9 cellular contexts compared by ENCODE assay signal in genomic region chr12:49539406-49540228, GRCh38. TPM values are rescaled to one million over a fixed set of nuclear protein-coding genes. Genes with fewer than 3 reads are reported as not detected.
A peak's percentile ranks its signal among the peaks of the same experiment; 100 is the strongest.
DNase-seq lines count a peak whose midpoint lies in the region; ATAC-seq, FAIRE-seq and TF ChIP-seq lines count a peak whose summit lies in the region.
"Had no signal": no experiment of that assay in that cellular context is flagged by ENCODE, and none has a peak within 500 bp of the region (broad histone marks: within the 10 kb centered on the region; RNA-seq: fewer than 3 reads in every experiment).

No MANE protein-coding gene starts in this region.

- WGBS in H1 (ENCODE audit: extremely low coverage in 1 of 2, insufficient coverage in 1 of 2, insufficient read length in 1 of 2, insufficient replicate concordance in 2 of 2, low coverage in 1 of 2, low lambda C conversion rate in 2 of 2, missing lambda C conversion rate in 1 of 2), 2 experiments: 33% methylated on average over 28 of the region's 47 CpGs; no CpG with 5 or more reads in 1 of the 2 experiments

- peaks cover 17% of the 10 kb centered on the region for H3K27me3 Mint-ChIP-seq in activated CD4-positive, alpha-beta T cell treated with anti-CD3 and anti-CD28 coated beads for 36 hours

- no peak overlapping the region for H2BK12ac ChIP-seq in H1 (ENCODE audit: low read depth, low read length)

- H3K79me2 ChIP-seq in OCI-LY3 (ENCODE audit: low read length) (no peaks in the 10 kb centered on the region), H1 (ENCODE audit: control insufficient read depth in 1 of 2, insufficient read depth in 2 of 2, low read length in 2 of 2) (no peaks in the 10 kb centered on the region)

- no peak overlapping the region for H2BK5ac ChIP-seq in H1 (ENCODE audit: low read depth, low read length)

- no peak overlapping the region for H4K91ac ChIP-seq in H1 (replicated peaks; ENCODE audit: insufficient read length, low read length)

- H3K9me3 ChIP-seq in OCI-LY3 (ENCODE audit: insufficient read depth, low read length) (no peaks in the 10 kb centered on the region), H1 (ENCODE audit: insufficient read depth in 2 of 2, low read depth in 1 of 2, low read length in 1 of 2) (no peaks in the 10 kb centered on the region)
- H3K9me3 ChIP-seq: tibial nerve had no signal

- no peaks in the 10 kb centered on the region for H3K36me3 Mint-ChIP-seq in activated CD4-positive, alpha-beta T cell treated with anti-CD3 and anti-CD28 coated beads for 36 hours (ENCODE audit: low read depth)

- H3K4ac ChIP-seq in H1 (replicated peaks; ENCODE audit: insufficient read length, low read depth, low read length): no peak overlapping the region

- TF ChIP-seq RAD21 in H1 (IDR thresholded peaks at IDR 0.05 in 1 of 2, conservative IDR thresholded peaks at IDR 0.05 in 1 of 2; ENCODE audit: low read depth in 2 of 2, low read length in 2 of 2): no peak

- peaks cover 15% of the 10 kb centered on the region; the same call in 1 of the 2 replicates for H3K4me1 ChIP-seq in OCI-LY3 (ENCODE audit: low read length)
- H3K4me1 ChIP-seq in H1 (replicated peaks in 1 of 4; ENCODE audit: control insufficient read depth in 3 of 4, insufficient read depth in 4 of 4, low read length in 3 of 4): peaks cover 0 to 32% (median 15%) of the 10 kb centered on the region in 4 experiments; a peak in 6 of 7 replicates

- POLR2A ChIA-PET in activated CD4-positive, alpha-beta T cell treated with anti-CD3 and anti-CD28 coated beads for 36 hours (lab: Charles Lee): interaction anchor here (0.7 kb wide), 1 partner anchor 20 kb away, joined by 3 read pairs; no protein-coding TSS in a partner anchor
- POLR2A ChIA-PET in H1 (lab: Charles Lee; ENCODE audit: partially characterized antibody): interaction anchor here (0.6 to 1.6 kb wide), 3 partner anchors 25 to 274 kb away, joined by 3 to 4 read pairs (median 3); partner anchors contain the start of gene TUBA1C

- H3K9ac ChIP-seq in OCI-LY3 (ENCODE audit: low read length): no peak overlapping the region
- no peak overlapping the region for H3K9ac ChIP-seq in H1 (replicated peaks in 1 of 4; ENCODE audit: extremely low read depth in 1 of 4, low read depth in 3 of 4, low read length in 3 of 4)

- no peaks in the 10 kb centered on the region for H3K36me3 ChIP-seq in OCI-LY3 (replicated peaks; ENCODE audit: low read depth, low read length)
- H3K36me3 ChIP-seq in H1 (ENCODE audit: control insufficient read depth in 2 of 4, insufficient read depth in 4 of 4, low read length in 3 of 4): peaks cover 0 to 6% (median 0%) of the 10 kb centered on the region in 4 experiments; a peak in 1 of 8 replicates
- H3K36me3 ChIP-seq: tibial nerve had no signal

- no peak overlapping the region for H3K27ac ChIP-seq in OCI-LY3 (ENCODE audit: low read length)
- H3K27ac ChIP-seq in H1 (ENCODE audit: low read depth, low read length): no peak overlapping the region
- H3K27ac ChIP-seq in skin epidermis: peak overlapping the region in 1 of 21 experiments; percentile 37
- H3K27ac ChIP-seq: tibial nerve had no signal

- no peak overlapping the region for H2BK15ac ChIP-seq in H1 (ENCODE audit: low read length)

- intact Hi-C loops in activated CD4-positive, alpha-beta T cell treated with anti-CD3 and anti-CD28 coated beads for 36 hours (cut with DNase I, micrococcal nuclease): no loop called here

- H3K14ac ChIP-seq in H1 (ENCODE audit: insufficient read length): no peak overlapping the region

- peak overlapping the region; percentile 85 for H4K8ac ChIP-seq in H1 (ENCODE audit: extremely low read depth, insufficient read depth, low read length)

- peak overlapping the region; percentile 36 for H3K4me3 Mint-ChIP-seq in activated CD4-positive, alpha-beta T cell treated with anti-CD3 and anti-CD28 coated beads for 36 hours

- TF ChIP-seq POLR2A in H1 (IDR thresholded peaks at IDR 0.05; ENCODE audit: control extremely low read depth in 1 of 2, low read depth in 2 of 2, low read length in 2 of 2): no peak
- no peak for TF ChIP-seq POLR2A in H54 (IDR thresholded peaks at IDR 0.05; ENCODE audit: low read depth, low read length)

- no peak overlapping the region for H2BK20ac ChIP-seq in H1 (ENCODE audit: low read length)

- no peak overlapping the region for H3K56ac ChIP-seq in H1 (replicated peaks; ENCODE audit: insufficient read length, low read depth, low read length)

- no peak overlapping the region; the same call in 1 of the 2 replicates for H3K18ac ChIP-seq in H1 (ENCODE audit: extremely low read depth, low read length)

- H2AFZ ChIP-seq in OCI-LY3 (ENCODE audit: low read depth, low read length): no peak overlapping the region
- H2AFZ ChIP-seq in H1 (ENCODE audit: low read length): 0 out of 2 replicates have a peak overlapping the region, but pooled peaks have one; percentile 45

- FAIRE-seq in H1 (lab: Jason Lieb, UNC) (no peak), H54 (lab: Jason Lieb, UNC) (no peak)

- TF ChIP-seq EP300 in H1 (IDR thresholded peaks at IDR 0.05; ENCODE audit: borderline replicate concordance in 1 of 2, low read depth in 2 of 2, low read length in 2 of 2): no peak

- no peak for TF ChIP-seq CTCF in OCI-LY3 (IDR thresholded peaks at IDR 0.05; ENCODE audit: low read depth, low read length)
- TF ChIP-seq CTCF in H1 (IDR thresholded peaks at IDR 0.05; ENCODE audit: control extremely low read depth in 1 of 3, insufficient read depth in 1 of 3, low read depth in 1 of 3, low read length in 3 of 3): no peak

- H3K79me1 ChIP-seq in H1 (ENCODE audit: low read depth, low read length): no peaks in the 10 kb centered on the region

- ATAC-seq in activated CD4-positive, alpha-beta T cell treated with anti-CD3 and anti-CD28 coated beads for 36 hours: no peak

- H3K4me2 ChIP-seq in OCI-LY3 (ENCODE audit: low read length) (peak overlapping the region; percentile 26), H1 (ENCODE audit: insufficient read depth in 1 of 2, low read depth in 2 of 2, low read length in 2 of 2) (peak overlapping the region; percentile 38 to 69)

- CTCF ChIA-PET in activated CD4-positive, alpha-beta T cell treated with anti-CD3 and anti-CD28 coated beads for 36 hours (lab: Charles Lee): interaction anchor here (0.9 to 1.0 kb wide), 2 partner anchors 181 to 192 kb away, joined by 3 read pairs; no protein-coding TSS in a partner anchor
- CTCF ChIA-PET in H1 (lab: Charles Lee; ENCODE audit: partially characterized antibody): interaction anchor here (1.0 to 7.8 kb wide), 4 partner anchors 12 to 192 kb away, joined by 3 to 91 read pairs (median 6); no protein-coding TSS in a partner anchor

- DNase-seq in activated CD4-positive, alpha-beta T cell treated with anti-CD3 and anti-CD28 coated beads for 36 hours: no peak
- no peak for DNase-seq in activated CD4-positive, alpha-beta T cell treated with anti-CD3 and anti-CD28 coated beads for 4 hours
- no peak for DNase-seq in H1 (ENCODE audit: low read depth in 1 of 2, low spot score in 2 of 2)
- DNase-seq in H4 (ENCODE audit: low spot score): no peak
- DNase-seq in NCI-H1105 (lab: John Stamatoyannopoulos, UW): no peak
- DNase-seq in H54 (ENCODE audit: insufficient read length, low spot score): no peak

- H3K27me3 ChIP-seq in OCI-LY3 (ENCODE audit: low read depth, low read length) (peaks cover 14% of the 10 kb centered on the region), H1 (replicated peaks in 1 of 4; ENCODE audit: control insufficient read depth in 3 of 4, extremely low read depth in 1 of 4, insufficient read depth in 3 of 4, low read length in 3 of 4) (peaks cover 72 to 95% (median 92%) of the 10 kb centered on the region in 4 experiments)

- no peak overlapping the region for H3K27ac Mint-ChIP-seq in activated CD4-positive, alpha-beta T cell treated with anti-CD3 and anti-CD28 coated beads for 36 hours

- no peak overlapping the region for H3K23ac ChIP-seq in H1 (ENCODE audit: insufficient read length)

- H3K23me2 ChIP-seq in H1 (ENCODE audit: low read depth, low read length): peaks cover 16% of the 10 kb centered on the region

- peak overlapping the region; percentile 37; the same call in 1 of the 2 replicates for H3K4me3 ChIP-seq in OCI-LY3 (ENCODE audit: low read length)
- peak overlapping the region in 1 of 4 experiments; percentile 40; a peak in 5 of 8 replicates for H3K4me3 ChIP-seq in H1 (ENCODE audit: extremely low read depth in 1 of 4, insufficient read depth in 2 of 4, low read depth in 3 of 4, low read length in 4 of 4)
- peak overlapping the region in 4 of 7 experiments; percentile 35 to 46 (median 44) for H3K4me3 ChIP-seq in skin epidermis

- peaks cover 4% of the 10 kb centered on the region for H3K4me1 Mint-ChIP-seq in activated CD4-positive, alpha-beta T cell treated with anti-CD3 and anti-CD28 coated beads for 36 hours

- no peak overlapping the region for H2BK120ac ChIP-seq in H1 (replicated peaks; ENCODE audit: low read depth, low read length)

- no peaks in the 10 kb centered on the region for H4K20me1 ChIP-seq in OCI-LY3 (ENCODE audit: insufficient read depth, low read length)
- H4K20me1 ChIP-seq in H1 (replicated peaks in 1 of 2; ENCODE audit: control insufficient read depth in 1 of 2, insufficient read depth in 2 of 2, low read length in 2 of 2): peaks cover 5 to 13% of the 10 kb centered on the region in 2 experiments

- H4K5ac ChIP-seq in H1 (ENCODE audit: insufficient read length, low read depth, low read length): no peak overlapping the region

- no peaks in the 10 kb centered on the region for H3K9me3 Mint-ChIP-seq in activated CD4-positive, alpha-beta T cell treated with anti-CD3 and anti-CD28 coated beads for 36 hours (ENCODE audit: low read depth)

- H2AK5ac ChIP-seq in H1 (ENCODE audit: low read depth, low read length): no peak overlapping the region

RNA-seq across cellular contexts. Expression of gene KCNH3, which starts 0.8 kb away (rescaled TPM):
- total RNA-seq in activated CD4-positive, alpha-beta T cell treated with anti-CD3 and anti-CD28 coated beads for 36 hours: 1 to 10 TPM; 2.4 to 3.3 TPM
- total RNA-seq in H1 (2021; fragmentation: NEBNext Ultra II Directional; extraction: Animal tissue kit (Norgen Biotek cat#: 25700)): 0.24 and 0.36 TPM in 2 replicates
- 0.47 and 0.50 TPM in 2 replicates for polyA plus RNA-seq in H1 (2011; rRNA removed)
- 0.50 TPM for polyA plus RNA-seq in H1 (2011; cell fraction: cytosol; rRNA removed)
- 1.6 TPM for polyA plus RNA-seq in H1 (2011; cell fraction: nucleus; rRNA removed)
- 0.24 to 0.67 TPM (median 0.60 TPM) in 3 of 4 replicates, not detected in the other for polyA plus RNA-seq in H1 (2012, experiment 1 of 2)
- polyA plus RNA-seq in H1 (2012, experiment 2 of 2): 0.18 TPM
- polyA plus RNA-seq in H1 (2013, experiment 1 of 2): 0.36 TPM
- 0.15 TPM for polyA plus RNA-seq in H1 (2013, experiment 2 of 2)
- 0.17 and 0.19 TPM in 2 replicates for polyA minus RNA-seq in H1 (2011; rRNA and poly(A)+ RNA removed)
- polyA minus RNA-seq in H1 (2011; cell fraction: cytosol; rRNA and poly(A)+ RNA removed): not detected
- polyA minus RNA-seq in H1 (2011; cell fraction: nucleus; rRNA and poly(A)+ RNA removed): 0.80 TPM
- total RNA-seq in H4 (2014; rRNA removed; shearing (Covaris generic)): 0.70 and 1.6 TPM in 2 replicates

RNA-seq across cellular contexts. Expression of gene MCRS1, which starts 28.3 kb away (rescaled TPM):
- 10 to 100 TPM; 48.2 to 58.2 TPM for total RNA-seq in activated CD4-positive, alpha-beta T cell treated with anti-CD3 and anti-CD28 coated beads for 36 hours
- total RNA-seq in H1 (2021; fragmentation: NEBNext Ultra II Directional; extraction: Animal tissue kit (Norgen Biotek cat#: 25700)): 90.3 and 92.5 TPM in 2 replicates
- 139 and 170 TPM in 2 replicates for polyA plus RNA-seq in H1 (2011; rRNA removed)
- polyA plus RNA-seq in H1 (2011; cell fraction: cytosol; rRNA removed): 135 TPM
- polyA plus RNA-seq in H1 (2011; cell fraction: nucleus; rRNA removed): 210 TPM
- 51.5 to 92.0 TPM (median 89.3 TPM) in 4 replicates for polyA plus RNA-seq in H1 (2012, experiment 1 of 2)
- 112 TPM for polyA plus RNA-seq in H1 (2012, experiment 2 of 2)
- 54.6 TPM for polyA plus RNA-seq in H1 (2013, experiment 1 of 2)
- 56.7 TPM for polyA plus RNA-seq in H1 (2013, experiment 2 of 2)
- polyA minus RNA-seq in H1 (2011; rRNA and poly(A)+ RNA removed): 83.5 and 103 TPM in 2 replicates
- 48.8 TPM for polyA minus RNA-seq in H1 (2011; cell fraction: cytosol; rRNA and poly(A)+ RNA removed)
- 55.8 TPM for polyA minus RNA-seq in H1 (2011; cell fraction: nucleus; rRNA and poly(A)+ RNA removed)
- 71.7 and 77.8 TPM in 2 replicates for total RNA-seq in H4 (2014; rRNA removed; shearing (Covaris generic))
